ENCODE assay signal across 11 cellular contexts in genomic region chr1:118304722-118305344, GRCh38.
DNase-seq lines count a peak whose midpoint lies in the region; ATAC-seq and TF ChIP-seq lines count a peak whose summit lies in the region.
"Had no signal": no experiment of that assay in that cellular context is flagged by ENCODE, and none has a peak within 500 bp of the region (broad histone marks: within the 10 kb centered on the region; RNA-seq: fewer than 3 reads in every experiment).

No MANE protein-coding gene starts in this region.

- H3K9me3 Mint-ChIP-seq in progenitor cell of endocrine pancreas (ENCODE audit: low read depth), result no peaks in the 10 kb centered on the region

- no peak for ATAC-seq in HG02623 (IDR thresholded peaks at IDR 0.05; ENCODE audit: unreplicated experiment)
- ATAC-seq: activated CD4-positive, alpha-beta T cell treated with anti-CD3 and anti-CD28 coated beads for 36 hours; naive thymus-derived CD8-positive, alpha-beta T cell had no signal

- no peak for DNase-seq in GM12864 (ENCODE audit: low read depth)
- DNase-seq in NCI-H1092 treated with DMSO at 0.1 percent for 48 hours (lab: John Stamatoyannopoulos, UW), result peak; percentile 63
- DNase-seq in epithelial cell of proximal tubule (ENCODE audit: low read depth), result no peak
- no peak for DNase-seq in progenitor cell of endocrine pancreas (ENCODE audit: low spot score, unreplicated experiment)
- no peak for DNase-seq in DMS153 (lab: John Stamatoyannopoulos, UW)
- no peak for DNase-seq in stimulated activated CD4-positive, alpha-beta T cell treated with anti-CD3 and anti-CD28 coated beads, Interleukin-2, amount 100 ng/mL, for 24 hours
- DNase-seq in NOMO-1 treated with dmso at 0.1 percent for 144 hours (lab: John Stamatoyannopoulos, UW; ENCODE audit: unreplicated experiment), result no peak
- DNase-seq: activated CD4-positive, alpha-beta T cell treated with anti-CD3 and anti-CD28 coated beads for 36 hours; KBM-7; naive thymus-derived CD8-positive, alpha-beta T cell had no signal

- no peaks in the 10 kb centered on the region for H3K36me3 Mint-ChIP-seq in progenitor cell of endocrine pancreas (ENCODE audit: insufficient read depth)
- H3K36me3 Mint-ChIP-seq: naive thymus-derived CD8-positive, alpha-beta T cell had no signal

- no peak overlapping the region for H3K4me3 Mint-ChIP-seq in progenitor cell of endocrine pancreas (ENCODE audit: low read depth)
- H3K4me3 Mint-ChIP-seq: activated CD4-positive, alpha-beta T cell treated with anti-CD3 and anti-CD28 coated beads for 36 hours; naive thymus-derived CD8-positive, alpha-beta T cell had no signal

- peaks cover 29% of the 10 kb centered on the region for H3K4me1 Mint-ChIP-seq in progenitor cell of endocrine pancreas (ENCODE audit: low read depth)
- H3K4me1 Mint-ChIP-seq: activated CD4-positive, alpha-beta T cell treated with anti-CD3 and anti-CD28 coated beads for 36 hours; naive thymus-derived CD8-positive, alpha-beta T cell had no signal

- H3K27ac Mint-ChIP-seq in progenitor cell of endocrine pancreas, result no peak overlapping the region
- H3K27ac Mint-ChIP-seq: activated CD4-positive, alpha-beta T cell treated with anti-CD3 and anti-CD28 coated beads for 36 hours; naive thymus-derived CD8-positive, alpha-beta T cell had no signal

- peak; percentile 58 for TF ChIP-seq CTCF in GM12864 (IDR thresholded peaks at IDR 0.05; ENCODE audit: low read depth, low read length, missing control alignments)
- peak; percentile 68 for TF ChIP-seq CTCF in epithelial cell of proximal tubule (conservative IDR thresholded peaks at IDR 0.05; ENCODE audit: low read depth, low read length)
- TF ChIP-seq CTCF in progenitor cell of endocrine pancreas (IDR thresholded peaks at IDR 0.05; ENCODE audit: unreplicated experiment), result peak; percentile 52

- H3K27me3 Mint-ChIP-seq in progenitor cell of endocrine pancreas, result no peaks in the 10 kb centered on the region
- H3K27me3 Mint-ChIP-seq: activated CD4-positive, alpha-beta T cell treated with anti-CD3 and anti-CD28 coated beads for 36 hours had no signal

- H3K4me3 ChIP-seq in GM12864 (ENCODE audit: low read depth, low read length) (no peak overlapping the region), epithelial cell of proximal tubule (ENCODE audit: low read depth, low read length) (no peak overlapping the region)
